Comparison of ENCODE assay signal across 14 cellular contexts in genomic region chr3:37752661-37753055, GRCh38.
"Had no signal": no experiment of that assay in that cellular context is flagged by ENCODE, and none has a peak within 500 bp of the region (broad histone marks: within the 10 kb centered on the region; RNA-seq: fewer than 3 reads in every experiment).

No MANE protein-coding gene starts in this region.

- ATAC-seq: activated CD8-positive, alpha-beta T cell treated with anti-CD3 and anti-CD28 coated beads, Interleukin-2, amount 10 ng/mL, durations not matched to agents 7 days and 5 days had no signal

- H3K27ac Mint-ChIP-seq: activated CD4-positive, alpha-beta T cell treated with anti-CD3 and anti-CD28 coated beads, Interleukin-2, amount 10 ng/mL, durations not matched to agents 24 days and 14 days; activated CD8-positive, alpha-beta T cell treated with anti-CD3 and anti-CD28 coated beads, Interleukin-2, amount 10 ng/mL, durations not matched to agents 7 days and 5 days; activated T-cell treated with anti-CD3 and anti-CD28 coated beads, Interleukin-2, amount 50 U/mL, for 24 hours; activated T-helper 2 cell treated with anti-CD3 and anti-CD28 coated beads, Interferon-gamma antibody, Interleukin-2, Interleukin-4, amounts not matched to agents 10 μg/mL and 5 μg/mL and 100 μg/mL, durations not matched to agents 14 hours and 24 hours and 36 hours; mesothelial cell of epicardium; natural killer cell treated with Interleukin-12 subunit alpha and Interleukin-12 subunit beta and Interleukin-15 and Interleukin-18, amount 100 ng/mL, for 72 hours had no signal

- H3K4me3 Mint-ChIP-seq: activated CD4-positive, alpha-beta T cell treated with anti-CD3 and anti-CD28 coated beads, Interleukin-2, amount 10 ng/mL, durations not matched to agents 24 days and 14 days; activated CD8-positive, alpha-beta T cell treated with anti-CD3 and anti-CD28 coated beads, Interleukin-2, amount 10 ng/mL, durations not matched to agents 7 days and 5 days; activated T-cell treated with anti-CD3 and anti-CD28 coated beads, Interleukin-2, amount 50 U/mL, for 24 hours; mesothelial cell of epicardium; natural killer cell treated with Interleukin-12 subunit alpha and Interleukin-12 subunit beta and Interleukin-15 and Interleukin-18, amount 100 ng/mL, for 72 hours had no signal

- H3K4me1 Mint-ChIP-seq: mesothelial cell of epicardium had no signal

- H3K9me3 Mint-ChIP-seq: activated CD4-positive, alpha-beta T cell treated with anti-CD3 and anti-CD28 coated beads, Interleukin-2, amount 10 ng/mL, durations not matched to agents 24 days and 14 days; activated T-cell treated with anti-CD3 and anti-CD28 coated beads, Interleukin-2, amount 50 U/mL, for 24 hours; activated T-helper 2 cell treated with anti-CD3 and anti-CD28 coated beads, Interferon-gamma antibody, Interleukin-2, Interleukin-4, amounts not matched to agents 10 μg/mL and 5 μg/mL and 100 μg/mL, durations not matched to agents 14 hours and 24 hours and 36 hours; natural killer cell treated with Interleukin-12 subunit alpha and Interleukin-12 subunit beta and Interleukin-15 and Interleukin-18, amount 100 ng/mL, for 72 hours had no signal

- H3K27me3 Mint-ChIP-seq: brain had no signal

- DNase-seq: activated CD4-positive, alpha-beta T cell treated with anti-CD3 and anti-CD28 coated beads, Interleukin-2, amount 10 ng/mL, durations not matched to agents 24 days and 14 days; activated CD8-positive, alpha-beta T cell treated with anti-CD3 and anti-CD28 coated beads, Interleukin-2, amount 10 ng/mL, durations not matched to agents 7 days and 5 days; activated naive CD4-positive, alpha-beta T cell treated with Interleukin-2 at 50 U/mL for 16 hours; activated T-cell treated with anti-CD3 and anti-CD28 coated beads, Interleukin-2, amount 50 U/mL, for 24 hours; caudate nucleus; erythroblast; foreskin melanocyte; left lung; stimulated activated naive CD4-positive, alpha-beta T cell; tibial artery had no signal
